14 cellular contexts compared by ENCODE assay signal in the genomic region with DNA sequence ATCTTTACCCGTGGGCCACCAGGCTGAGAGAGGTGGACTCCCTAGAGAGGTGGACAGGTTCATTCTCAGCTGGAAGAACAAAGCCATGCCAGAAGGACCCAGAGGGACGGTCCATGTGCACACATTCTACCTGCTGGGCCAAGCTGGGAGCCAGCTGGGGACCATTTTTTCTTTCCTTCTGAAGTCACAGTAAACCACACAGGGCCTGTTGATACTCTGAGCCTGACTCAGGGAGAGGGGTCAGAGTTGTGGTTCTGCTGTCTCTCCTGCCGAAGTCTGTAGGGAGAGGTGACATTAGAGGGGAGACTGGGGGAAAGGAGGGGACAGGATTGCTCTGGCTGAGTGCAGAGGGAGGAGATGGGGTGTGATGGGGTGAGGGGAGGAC.
A peak's percentile ranks its signal among the peaks of the same experiment; 100 is the strongest.
DNase-seq lines count a peak whose midpoint lies in the region; ATAC-seq and TF ChIP-seq lines count a peak whose summit lies in the region.
"Had no signal": no experiment of that assay in that cellular context is flagged by ENCODE, and none has a peak within 500 bp of the region (broad histone marks: within the 10 kb centered on the region; RNA-seq: fewer than 3 reads in every experiment).

No MANE protein-coding gene starts in this region.

- peaks cover 10% of the 10 kb centered on the region for H3K9me3 Mint-ChIP-seq in endodermal cell
- H3K9me3 Mint-ChIP-seq in stimulated activated effector memory CD8-positive, alpha-beta T cell treated with anti-CD3 and anti-CD28 coated beads, Interleukin-12 subunit alpha, Interleukin-12 subunit beta, amount 100 ng/mL, for 72 hours, result peaks cover 2% of the 10 kb centered on the region
- H3K9me3 Mint-ChIP-seq: activated T-helper 1 cell treated with anti-CD3 and anti-CD28 coated beads, Interleukin-12 subunit alpha, Interleukin-12 subunit beta, Interleukin-2, Interleukin-4 antibody, amounts not matched to agents 30 ng/mL and 10 ng/mL and 1 ng/mL, durations not matched to agents 14 hours and 24 hours and 36 hours; neural crest cell had no signal

- H3K4me1 ChIP-seq in cardiac muscle cell (ENCODE audit: low read depth), result peaks cover 29% of the 10 kb centered on the region
- peaks cover 55% of the 10 kb centered on the region for H3K4me1 ChIP-seq in SJCRH30
- peaks cover 3% of the 10 kb centered on the region for H3K4me1 ChIP-seq in endodermal cell (ENCODE audit: control insufficient read depth, insufficient read depth, low read length)
- peaks cover 3% of the 10 kb centered on the region for H3K4me1 ChIP-seq in testis
- H3K4me1 ChIP-seq: transverse colon had no signal

- H3K4me1 Mint-ChIP-seq in endodermal cell, result peaks cover 30% of the 10 kb centered on the region
- H3K4me1 Mint-ChIP-seq in stimulated activated effector memory CD8-positive, alpha-beta T cell treated with anti-CD3 and anti-CD28 coated beads, Interleukin-12 subunit alpha, Interleukin-12 subunit beta, amount 100 ng/mL, for 72 hours, result no peaks in the 10 kb centered on the region

- intact Hi-C loops in Right ventricle myocardium superior (cut with DNase I) (no loop called here), testis (cut with DNase I; ENCODE audit: low total_unique reads) (no loop called here)

- peak overlapping the region; percentile 69 for H3K27ac ChIP-seq in cardiac muscle cell
- H3K27ac ChIP-seq in SJCRH30, result peak overlapping the region; percentile 99
- no peak overlapping the region for H3K27ac ChIP-seq in endodermal cell (ENCODE audit: low read depth, low read length)
- no peak overlapping the region for H3K27ac ChIP-seq in testis
- H3K27ac ChIP-seq: transverse colon had no signal

- ATAC-seq in Right ventricle myocardium superior (ENCODE audit: poor library complexity), result no peak
- ATAC-seq in stimulated activated effector memory CD8-positive, alpha-beta T cell treated with anti-CD3 and anti-CD28 coated beads, Interleukin-12 subunit alpha, Interleukin-12 subunit beta, amount 100 ng/mL, for 72 hours, result peak; percentile 17
- no peak for ATAC-seq in HG03571 (IDR thresholded peaks at IDR 0.05; ENCODE audit: unreplicated experiment)

- H3K36me3 ChIP-seq in cardiac muscle cell (no peaks in the 10 kb centered on the region), SJCRH30 (peaks cover 33% of the 10 kb centered on the region), endodermal cell (ENCODE audit: control insufficient read depth, insufficient read depth, low read length) (no peaks in the 10 kb centered on the region), testis (ENCODE audit: low read depth, missing control alignments) (no peaks in the 10 kb centered on the region)
- H3K36me3 ChIP-seq: MG63, transverse colon had no signal

- H3K9me3 ChIP-seq in cardiac muscle cell (ENCODE audit: low read depth) (no peaks in the 10 kb centered on the region), SJCRH30 (replicated peaks) (no peaks in the 10 kb centered on the region), endodermal cell (ENCODE audit: control insufficient read depth, low read length) (peaks cover 12% of the 10 kb centered on the region), testis (no peaks in the 10 kb centered on the region)
- H3K9me3 ChIP-seq: MG63, transverse colon had no signal

- no peak overlapping the region for H3K4me3 Mint-ChIP-seq in endodermal cell
- H3K4me3 Mint-ChIP-seq in stimulated activated effector memory CD8-positive, alpha-beta T cell treated with anti-CD3 and anti-CD28 coated beads, Interleukin-12 subunit alpha, Interleukin-12 subunit beta, amount 100 ng/mL, for 72 hours, result no peak overlapping the region
- H3K4me3 Mint-ChIP-seq: activated T-helper 1 cell treated with anti-CD3 and anti-CD28 coated beads, Interleukin-12 subunit alpha, Interleukin-12 subunit beta, Interleukin-2, Interleukin-4 antibody, amounts not matched to agents 30 ng/mL and 10 ng/mL and 1 ng/mL, durations not matched to agents 14 hours and 24 hours and 36 hours; neural crest cell had no signal

- no peak overlapping the region for H3K4me3 ChIP-seq in cardiac muscle cell
- H3K4me3 ChIP-seq in SJCRH30, result peak overlapping the region; percentile 1; the same call in 1 of the 2 replicates
- no peak overlapping the region for H3K4me3 ChIP-seq in endodermal cell (ENCODE audit: low read length)
- H3K4me3 ChIP-seq in testis, result no peak overlapping the region
- H3K4me3 ChIP-seq: lung, MG63, transverse colon had no signal

- H3K27me3 Mint-ChIP-seq in endodermal cell (ENCODE audit: insufficient read depth), result no peaks in the 10 kb centered on the region

- peak overlapping the region; percentile 27 for H3K27ac Mint-ChIP-seq in endodermal cell
- H3K27ac Mint-ChIP-seq in stimulated activated effector memory CD8-positive, alpha-beta T cell treated with anti-CD3 and anti-CD28 coated beads, Interleukin-12 subunit alpha, Interleukin-12 subunit beta, amount 100 ng/mL, for 72 hours, result no peak overlapping the region
- H3K27ac Mint-ChIP-seq: activated T-helper 1 cell treated with anti-CD3 and anti-CD28 coated beads, Interleukin-12 subunit alpha, Interleukin-12 subunit beta, Interleukin-2, Interleukin-4 antibody, amounts not matched to agents 30 ng/mL and 10 ng/mL and 1 ng/mL, durations not matched to agents 14 hours and 24 hours and 36 hours had no signal

- H3K27me3 ChIP-seq in cardiac muscle cell, result no peaks in the 10 kb centered on the region
- no peaks in the 10 kb centered on the region for H3K27me3 ChIP-seq in SJCRH30
- no peaks in the 10 kb centered on the region for H3K27me3 ChIP-seq in endodermal cell (ENCODE audit: control insufficient read depth, insufficient read depth, low read length, poor library complexity, severe bottlenecking)
- H3K27me3 ChIP-seq in testis, result no peaks in the 10 kb centered on the region
- H3K27me3 ChIP-seq: MG63, transverse colon had no signal

- TF ChIP-seq POLR2A in testis (IDR thresholded peaks at IDR 0.05), result no peak

- TF ChIP-seq CTCF in cardiac muscle cell (IDR thresholded peaks at IDR 0.05; ENCODE audit: low read depth, low read length) (no peak), endodermal cell (conservative IDR thresholded peaks at IDR 0.05) (no peak), testis (IDR thresholded peaks at IDR 0.05) (no peak)

- peaks cover 16% of the 10 kb centered on the region for H3K36me3 Mint-ChIP-seq in endodermal cell (ENCODE audit: low read depth)
- no peaks in the 10 kb centered on the region for H3K36me3 Mint-ChIP-seq in stimulated activated effector memory CD8-positive, alpha-beta T cell treated with anti-CD3 and anti-CD28 coated beads, Interleukin-12 subunit alpha, Interleukin-12 subunit beta, amount 100 ng/mL, for 72 hours

- H3K9ac ChIP-seq in endodermal cell (ENCODE audit: extremely low read depth, low read length, poor library complexity, severe bottlenecking), result no peak overlapping the region

- 72 to 83% methylated on average over 2 to 3 of the region's 3 CpGs for WGBS in endodermal cell (ENCODE audit: insufficient coverage in 1 of 2, insufficient read length in 1 of 2), 2 experiments
- WGBS in testis, 2 donors, result 74 to 81% methylated on average over 3 of the region's 3 CpGs

- no peak for DNase-seq in cardiac muscle cell (ENCODE audit: low read depth in 1 of 2, low spot score in 1 of 2)
- no peak for DNase-seq in Right ventricle myocardium superior
- no peak for DNase-seq in SJCRH30
- DNase-seq in endodermal cell, result no peak
- no peak for DNase-seq in stimulated activated effector memory CD8-positive, alpha-beta T cell treated with anti-CD3 and anti-CD28 coated beads, Interleukin-12 subunit alpha, Interleukin-12 subunit beta, amount 100 ng/mL, for 72 hours (ENCODE audit: low spot score in 2 of 2)
- DNase-seq in NCI-H1105 treated with DMSO at 0.1 percent for 48 hours (lab: John Stamatoyannopoulos, UW), result no peak
- no peak for DNase-seq in testis
- DNase-seq: COR-L47, MG63, transverse colon had no signal

Comparison
In these comparisons a context has a peak if more than half of its experiments do, and no peak if none do; other contexts are left out.
1. H3K27ac ChIP-seq: peak in cardiac muscle cell (single experiment) and SJCRH30 (single experiment); none in endodermal cell (single experiment) and testis (0 of 2).